In genomic region chrX:30489323-30489722, GRCh38 we compare ENCODE assay signal across 1 cellular context.
TF ChIP-seq lines count a peak whose summit lies in the region.

No MANE protein-coding gene starts in this region.

TF ChIP-seq in HepG2, 621 proteins besides CTCF, POLR2A, EP300 and RAD21 (continued from another document):
- TF ChIP-seq, protein P1, sequence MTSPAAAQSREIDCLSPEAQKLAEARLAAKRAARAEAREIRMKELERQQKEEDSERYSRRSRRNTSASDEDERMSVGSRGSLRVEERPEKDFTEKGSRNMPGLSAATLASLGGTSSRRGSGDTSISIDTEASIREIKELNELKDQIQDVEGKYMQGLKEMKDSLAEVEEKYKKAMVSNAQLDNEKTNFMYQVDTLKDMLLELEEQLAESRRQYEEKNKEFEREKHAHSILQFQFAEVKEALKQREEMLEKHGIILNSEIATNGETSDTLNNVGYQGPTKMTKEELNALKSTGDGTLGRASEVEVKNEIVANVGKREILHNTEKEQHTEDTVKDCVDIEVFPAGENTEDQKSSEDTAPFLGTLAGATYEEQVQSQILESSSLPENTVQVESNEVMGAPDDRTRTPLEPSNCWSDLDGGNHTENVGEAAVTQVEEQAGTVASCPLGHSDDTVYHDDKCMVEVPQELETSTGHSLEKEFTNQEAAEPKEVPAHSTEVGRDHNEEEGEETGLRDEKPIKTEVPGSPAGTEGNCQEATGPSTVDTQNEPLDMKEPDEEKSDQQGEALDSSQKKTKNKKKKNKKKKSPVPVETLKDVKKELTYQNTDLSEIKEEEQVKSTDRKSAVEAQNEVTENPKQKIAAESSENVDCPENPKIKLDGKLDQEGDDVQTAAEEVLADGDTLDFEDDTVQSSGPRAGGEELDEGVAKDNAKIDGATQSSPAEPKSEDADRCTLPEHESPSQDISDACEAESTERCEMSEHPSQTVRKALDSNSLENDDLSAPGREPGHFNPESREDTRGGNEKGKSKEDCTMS (CRISPR knock-in tag; conservative IDR thresholded peaks at IDR 0.05), result no peak
- TF ChIP-seq STAG1 (CRISPR knock-in tag; IDR thresholded peaks at IDR 0.05), result peak; percentile 42
- TF ChIP-seq CHCHD3 (CRISPR knock-in tag; IDR thresholded peaks at IDR 0.05), result no peak
- TF ChIP-seq RBFOX2 (IDR thresholded peaks at IDR 0.05; ENCODE audit: low read depth, low read length), result no peak
TF ChIP-seq in HepG2: peak in this region for 2.
